ENCODE assay signal across 22 cellular contexts in the genomic region with DNA sequence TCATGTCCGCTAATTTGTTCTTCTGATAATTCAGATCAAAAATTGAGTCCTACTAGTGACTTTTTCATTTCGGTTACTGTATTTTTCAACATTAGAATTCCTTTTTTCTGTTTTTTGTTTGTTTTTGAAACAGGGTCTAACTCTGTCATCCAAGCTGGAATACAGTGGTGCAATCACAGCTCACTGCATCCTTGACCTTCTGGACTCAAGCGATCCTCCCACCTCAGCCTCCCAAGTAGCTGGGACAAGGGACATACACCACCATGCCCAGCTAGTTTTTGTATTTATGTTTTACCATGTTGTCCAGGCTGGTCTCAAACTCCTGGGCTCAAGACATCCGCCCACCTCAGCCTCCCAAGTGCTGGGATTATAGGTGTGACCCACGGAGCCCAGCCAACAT. TPM values are rescaled to one million over a fixed set of nuclear protein-coding genes. Genes with fewer than 3 reads are reported as not detected.
DNase-seq lines count a peak whose midpoint lies in the region; ATAC-seq, FAIRE-seq and TF ChIP-seq lines count a peak whose summit lies in the region.
"Had no signal": no experiment of that assay in that cellular context is flagged by ENCODE, and none has a peak within 500 bp of the region (broad histone marks: within the 10 kb centered on the region; RNA-seq: fewer than 3 reads in every experiment).

No MANE protein-coding gene starts in this region.

- WGBS in HepG2 (ENCODE audit: low lambda C conversion rate), result 61% methylated on average over 5 of the region's 5 CpGs
- 92% methylated on average over 5 of the region's 5 CpGs for WGBS in right lobe of liver (ENCODE audit: insufficient coverage, low coverage, low lambda C conversion rate, missing lambda C conversion rate)

- FAIRE-seq in HepG2 (lab: Jason Lieb, UNC), result peak; percentile 71
- FAIRE-seq: A549, D721Med, GM12878, GM12892, GM18507 had no signal

- H3K4me1 ChIP-seq in HepG2 (ENCODE audit: insufficient read depth, low read length) (peaks cover 75% of the 10 kb centered on the region), right lobe of liver (peaks cover 0 to 40% (median 6%) of the 10 kb centered on the region in 4 donors)
- H3K4me1 ChIP-seq: BLaER1 treated with 17β-estradiol and CSF1 and Interleukin-3, amounts not matched to agents 10 nM and 100 nM had no signal

- CTCF ChIA-PET in HepG2 (lab: Yijun Ruan, JAX; ENCODE audit: low intra/inter-chr PET ratio, low total read pairs), result no interaction called here

- H3K36me3 ChIP-seq in HepG2 (replicated peaks in 1 of 2; ENCODE audit: control insufficient read depth in 1 of 2, insufficient read depth in 2 of 2, low read length in 2 of 2), result no peaks in the 10 kb centered on the region
- no peaks in the 10 kb centered on the region for H3K36me3 ChIP-seq in right lobe of liver
- H3K36me3 ChIP-seq: BLaER1 treated with 17β-estradiol and CSF1 and Interleukin-3, amounts not matched to agents 10 nM and 100 nM had no signal

- H3K9me3 ChIP-seq in HepG2 (ENCODE audit: low read length) (no peaks in the 10 kb centered on the region), right lobe of liver (no peaks in the 10 kb centered on the region)
- H3K9me3 ChIP-seq: A549; BLaER1 treated with 17β-estradiol and CSF1 and Interleukin-3, amounts not matched to agents 10 nM and 100 nM; Caco-2 had no signal

- POLR2A ChIA-PET in HepG2 (lab: Yijun Ruan, JAX), result interaction anchor here (4.0 kb wide), 1 partner anchor 8 kb away, joined by 30 read pairs; the partner anchor contains the start of gene INO80

- intact Hi-C loops in HepG2 (cut with micrococcal nuclease; ENCODE audit: unreplicated experiment), result no loop called here
- intact Hi-C loops in right lobe of liver (cut with DNase I), result no loop called here
- intact Hi-C loops in dendritic cell treated with granulocyte-macrophage colony-stimulating factor and Interleukin-4, amounts not matched to agents 40 ng/mL and 50 ng/mL, for 4 days (cut with micrococcal nuclease), result no loop called here

- H3K27me3 Mint-ChIP-seq in dendritic cell treated with granulocyte-macrophage colony-stimulating factor and Interleukin-4, amounts not matched to agents 40 ng/mL and 50 ng/mL, for 4 days, result peaks cover 20% of the 10 kb centered on the region
- H3K27me3 Mint-ChIP-seq in stimulated activated naive B cell treated with anti-CD40 and anti-IgM and Interleukin-4, amounts not matched to agents 10 μg/mL and 1 μg/mL and 100 μg/mL, for 72 hours, result peaks cover 11 to 25% of the 10 kb centered on the region in 2 donors

- H3K9me3 Mint-ChIP-seq in dendritic cell treated with granulocyte-macrophage colony-stimulating factor and Interleukin-4, amounts not matched to agents 40 ng/mL and 50 ng/mL, for 4 days, result no peaks in the 10 kb centered on the region
- H3K9me3 Mint-ChIP-seq in stimulated activated naive B cell treated with anti-CD40 and anti-IgM and Interleukin-4, amounts not matched to agents 10 μg/mL and 1 μg/mL and 100 μg/mL, for 72 hours, result no peaks in the 10 kb centered on the region
- H3K9me3 Mint-ChIP-seq: CD4-positive, alpha-beta T cell; CD8-positive, alpha-beta T cell had no signal

- DNase-seq in HepG2 (ENCODE audit: low spot score) (peak; percentile 48), right lobe of liver (no peak), NCI-H446 (lab: John Stamatoyannopoulos, UW) (no peak)
- DNase-seq in stimulated activated naive B cell treated with anti-CD40 and anti-IgM and Interleukin-4, amounts not matched to agents 10 μg/mL and 1 μg/mL and 100 μg/mL, for 72 hours, result no peak
- DNase-seq in stimulated activated CD4-positive, alpha-beta T cell treated with anti-CD3 and anti-CD28 coated beads, Interleukin-2, amount 100 ng/mL, for 48 hours, result no peak
- DNase-seq: AML-193; Caco-2; Calu3; CD4-positive, alpha-beta T cell; CD8-positive, alpha-beta T cell; DMS79 treated with DMSO at 0.1 percent for 48 hours; GDM1 had no signal

- peak overlapping the region; percentile 39 for H3K4me2 ChIP-seq in HepG2 (ENCODE audit: low read depth, low read length)
- H3K4me2 ChIP-seq: A549; BLaER1 treated with 17β-estradiol and CSF1 and Interleukin-3, amounts not matched to agents 10 nM and 100 nM had no signal

- BruUV-seq in HepG2 (replicated peaks; lab: Mats Ljungman, UMichigan), result no TSS peak

- no peaks in the 10 kb centered on the region for H3K4me1 Mint-ChIP-seq in dendritic cell treated with granulocyte-macrophage colony-stimulating factor and Interleukin-4, amounts not matched to agents 40 ng/mL and 50 ng/mL, for 4 days (ENCODE audit: low read depth)
- no peaks in the 10 kb centered on the region for H3K4me1 Mint-ChIP-seq in stimulated activated naive B cell treated with anti-CD40 and anti-IgM and Interleukin-4, amounts not matched to agents 10 μg/mL and 1 μg/mL and 100 μg/mL, for 72 hours
- H3K4me1 Mint-ChIP-seq: B cell had no signal

- TF ChIP-seq POLR2A in HepG2 (IDR thresholded peaks at IDR 0.05; ENCODE audit: insufficient read depth in 1 of 2, low read depth in 2 of 2, low read length in 2 of 2), result no peak
- no peak for TF ChIP-seq POLR2A in right lobe of liver (IDR thresholded peaks at IDR 0.05)

- H4K20me1 ChIP-seq in HepG2 (ENCODE audit: insufficient read depth, low read length), result no peaks in the 10 kb centered on the region
- H4K20me1 ChIP-seq: BLaER1 treated with 17β-estradiol and CSF1 and Interleukin-3, amounts not matched to agents 10 nM and 100 nM had no signal

- H3K36me3 Mint-ChIP-seq in dendritic cell treated with granulocyte-macrophage colony-stimulating factor and Interleukin-4, amounts not matched to agents 40 ng/mL and 50 ng/mL, for 4 days (ENCODE audit: low read depth), result no peaks in the 10 kb centered on the region
- no peaks in the 10 kb centered on the region for H3K36me3 Mint-ChIP-seq in stimulated activated naive B cell treated with anti-CD40 and anti-IgM and Interleukin-4, amounts not matched to agents 10 μg/mL and 1 μg/mL and 100 μg/mL, for 72 hours
- H3K36me3 Mint-ChIP-seq: CD8-positive, alpha-beta T cell had no signal

- no peak overlapping the region for H2AFZ ChIP-seq in HepG2 (ENCODE audit: low read length)

- peak overlapping the region; percentile 24 for H3K27ac Mint-ChIP-seq in dendritic cell treated with granulocyte-macrophage colony-stimulating factor and Interleukin-4, amounts not matched to agents 40 ng/mL and 50 ng/mL, for 4 days
- peak overlapping the region; percentile 43 for H3K27ac Mint-ChIP-seq in stimulated activated naive B cell treated with anti-CD40 and anti-IgM and Interleukin-4, amounts not matched to agents 10 μg/mL and 1 μg/mL and 100 μg/mL, for 72 hours
- H3K27ac Mint-ChIP-seq: B cell; CD4-positive, alpha-beta T cell; CD8-positive, alpha-beta T cell had no signal

- in situ Hi-C loops in HepG2 (cut with HindIII; ENCODE audit: extremely low pct_ligation_motif_present, low pct_unique_long_range_greater_than_20kb), result no loop called here

- no peak for TF ChIP-seq RAD21 in HepG2 (CRISPR knock-in tag; IDR thresholded peaks at IDR 0.05)

- peak in 1 of 2 experiments; percentile 52; a peak in 1 of 4 replicates for TF ChIP-seq EP300 in HepG2 (IDR thresholded peaks at IDR 0.05; ENCODE audit: low read depth in 2 of 2, low read length in 2 of 2)
- TF ChIP-seq EP300 in HepG2 (CRISPR knock-in tag; IDR thresholded peaks at IDR 0.05; ENCODE audit: borderline replicate concordance), result no peak

- H3K27me3 ChIP-seq in HepG2 (ENCODE audit: control insufficient read depth in 1 of 2, insufficient read depth in 2 of 2, low read length in 2 of 2) (no peaks in the 10 kb centered on the region; a peak in 1 of 5 replicates), right lobe of liver (no peaks in the 10 kb centered on the region)
- H3K27me3 ChIP-seq: BLaER1 treated with 17β-estradiol and CSF1 and Interleukin-3, amounts not matched to agents 10 nM and 100 nM had no signal

- H3K4me3 ChIP-seq in HepG2 (replicated peaks in 1 of 3; ENCODE audit: insufficient read depth in 1 of 3, low read depth in 2 of 3, low read length in 3 of 3) (no peak overlapping the region), right lobe of liver (no peak overlapping the region)
- H3K4me3 ChIP-seq: A549; BLaER1 treated with 17β-estradiol and CSF1 and Interleukin-3, amounts not matched to agents 10 nM and 100 nM; GM12878 had no signal

- ATAC-seq in HepG2 (no peak), right lobe of liver (no peak)
- ATAC-seq in stimulated activated naive B cell treated with anti-CD40 and anti-IgM and Interleukin-4, amounts not matched to agents 10 μg/mL and 1 μg/mL and 100 μg/mL, for 72 hours (replicated peaks), result no peak
- ATAC-seq: A549; CD8-positive, alpha-beta T cell; GM12878 had no signal

- TF ChIP-seq CTCF in HepG2 (CRISPR knock-in tag; IDR thresholded peaks at IDR 0.05) (no peak), right lobe of liver (IDR thresholded peaks at IDR 0.05) (no peak)

- H3K27ac ChIP-seq in HepG2 (ENCODE audit: extremely low read length, insufficient read depth, low read length) (peak overlapping the region; percentile 40), right lobe of liver (no peak overlapping the region)
- H3K27ac ChIP-seq: 22Rv1; A549; BLaER1 treated with 17β-estradiol and CSF1 and Interleukin-3, amounts not matched to agents 10 nM and 100 nM; C4-2B had no signal

- no peaks in the 10 kb centered on the region for H3K79me2 ChIP-seq in HepG2 (ENCODE audit: insufficient read depth, low read length)

- no peak overlapping the region for H3K4me3 Mint-ChIP-seq in dendritic cell treated with granulocyte-macrophage colony-stimulating factor and Interleukin-4, amounts not matched to agents 40 ng/mL and 50 ng/mL, for 4 days
- H3K4me3 Mint-ChIP-seq in stimulated activated naive B cell treated with anti-CD40 and anti-IgM and Interleukin-4, amounts not matched to agents 10 μg/mL and 1 μg/mL and 100 μg/mL, for 72 hours, result no peak overlapping the region
- H3K4me3 Mint-ChIP-seq: B cell; CD4-positive, alpha-beta T cell; CD8-positive, alpha-beta T cell had no signal

- H3K9ac ChIP-seq in HepG2 (ENCODE audit: insufficient read depth, low read depth, low read length), result no peak overlapping the region
- H3K9ac ChIP-seq: BLaER1 treated with 17β-estradiol and CSF1 and Interleukin-3, amounts not matched to agents 10 nM and 100 nM had no signal

RNA-seq across cellular contexts. Expression of gene INO80, which starts 8.0 kb away (rescaled TPM):
- total RNA-seq in HepG2 (2016; rRNA removed; fragmentation: Illumina TruSeq; extraction: Trizol) (14.8 and 18.5 TPM in 2 replicates), right lobe of liver (10 to 100 TPM in 4 of 6 experiments, 1 to 10 TPM in 2; 7.8 to 12.5 (median 11.2) TPM)
- 6.4 and 10.2 TPM in 2 replicates for total RNA-seq in HepG2 (2016; cell fraction: cytosol; rRNA removed; fragmentation: Illumina TruSeq; extraction: Trizol; ENCODE audit: low read depth)
- total RNA-seq in HepG2 (2016; cell fraction: insoluble cytoplasmic fraction; rRNA removed; fragmentation: Illumina TruSeq; extraction: Trizol), result 15.9 and 17.0 TPM in 2 replicates
- 6.5 and 7.4 TPM in 2 replicates for total RNA-seq in HepG2 (2016; cell fraction: membrane; rRNA removed; fragmentation: Illumina TruSeq; extraction: Trizol)
- total RNA-seq in HepG2 (2016; cell fraction: nucleus; rRNA removed; fragmentation: Illumina TruSeq; extraction: Trizol), result 20.6 and 22.8 TPM in 2 replicates
- polyA plus RNA-seq in HepG2 (2011; rRNA removed), result 3.6 and 4.9 TPM in 2 replicates
- polyA plus RNA-seq in HepG2 (2011; cell fraction: cytosol; rRNA removed), result 3.5 and 3.6 TPM in 2 replicates
- polyA plus RNA-seq in HepG2 (2011; cell fraction: nucleus; rRNA removed), result 10.3 and 12.1 TPM in 2 replicates
- 9.6 and 12.2 TPM in 2 replicates for polyA plus RNA-seq in HepG2 (2012)
- polyA plus RNA-seq in HepG2 (2016; cell fraction: cytosol; fragmentation: Illumina TruSeq; extraction: Trizol; ENCODE audit: low read depth), result 1.4 and 1.9 TPM in 2 replicates
- 11.6 and 14.5 TPM in 2 replicates for polyA plus RNA-seq in HepG2 (2016; cell fraction: insoluble cytoplasmic fraction; fragmentation: Illumina TruSeq; extraction: Trizol; ENCODE audit: low read depth)
- polyA plus RNA-seq in HepG2 (2016; cell fraction: membrane; fragmentation: Illumina TruSeq; extraction: Trizol; ENCODE audit: low read depth), result 3.2 TPM in 2 replicates
- polyA plus RNA-seq in HepG2 (2016; cell fraction: nucleus; fragmentation: Illumina TruSeq; extraction: Trizol; ENCODE audit: insufficient read depth, low read depth), result 24.6 and 30.0 TPM in 2 replicates
- 18.6 and 20.6 TPM in 2 replicates for polyA minus RNA-seq in HepG2 (2011; rRNA and poly(A)+ RNA removed; ENCODE audit: low replicate concordance)
- 8.1 and 15.6 TPM in 2 replicates for polyA minus RNA-seq in HepG2 (2011; cell fraction: cytosol; rRNA and poly(A)+ RNA removed)
- 40.0 and 46.2 TPM in 2 replicates for polyA minus RNA-seq in HepG2 (2011; cell fraction: nucleus; rRNA and poly(A)+ RNA removed)
